26 cellular contexts compared by ENCODE assay signal in the genomic region with DNA sequence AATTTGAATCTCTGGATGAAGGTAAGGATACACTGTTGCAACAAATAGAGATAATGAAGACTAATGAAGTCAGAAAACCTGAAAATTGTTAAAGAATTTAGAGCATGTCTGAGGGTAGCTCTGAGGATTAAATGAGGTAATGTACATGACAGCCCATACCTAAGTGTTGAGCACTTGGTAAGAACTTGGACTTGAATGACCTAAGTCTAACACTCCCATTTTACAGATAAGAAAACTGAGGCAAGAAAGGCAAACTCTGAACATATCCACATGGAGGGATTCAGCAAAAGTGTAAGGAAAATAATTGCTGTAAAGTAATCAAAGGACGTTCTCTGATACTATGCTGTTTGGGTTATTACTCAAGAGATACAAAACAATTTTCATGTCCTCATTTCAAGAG. TPM values are rescaled to one million over a fixed set of nuclear protein-coding genes. Genes with fewer than 3 reads are reported as not detected.
DNase-seq lines count a peak whose midpoint lies in the region; FAIRE-seq and TF ChIP-seq lines count a peak whose summit lies in the region.
"Had no signal": no experiment of that assay in that cellular context is flagged by ENCODE, and none has a peak within 500 bp of the region (broad histone marks: within the 10 kb centered on the region; RNA-seq: fewer than 3 reads in every experiment).

No MANE protein-coding gene starts in this region.

- H3K27me3 Mint-ChIP-seq in chondrocyte (ENCODE audit: low read depth): peaks cover 2% of the 10 kb centered on the region

- TF ChIP-seq CTCF in AG10803 (conservative IDR thresholded peaks at IDR 0.05; ENCODE audit: low read length): no peak
- no peak for TF ChIP-seq CTCF in kidney (IDR thresholded peaks at IDR 0.05; ENCODE audit: borderline replicate concordance, extremely low read depth, insufficient read depth)
- TF ChIP-seq CTCF in sigmoid colon (IDR thresholded peaks at IDR 0.05): no peak
- TF ChIP-seq CTCF in chondrocyte (IDR thresholded peaks at IDR 0.05): no peak
- TF ChIP-seq CTCF in MM.1S (IDR thresholded peaks at IDR 0.05; ENCODE audit: low read length): no peak

- H2AFZ ChIP-seq in MM.1S (ENCODE audit: low read length): no peak overlapping the region

- H3K9ac ChIP-seq in kidney (ENCODE audit: low read length in 2 of 2): no peak overlapping the region
- no peak overlapping the region for H3K9ac ChIP-seq in MM.1S (ENCODE audit: low read length)
- H3K9ac ChIP-seq: BLaER1 treated with 17β-estradiol and CSF1 and Interleukin-3, amounts not matched to agents 10 nM and 100 nM; SK-N-SH had no signal

- H3K9me2 ChIP-seq in MM.1S (replicated peaks; ENCODE audit: insufficient read depth, low read length): no peaks in the 10 kb centered on the region
- H3K9me2 ChIP-seq: SK-N-SH had no signal

- peak; percentile 7 for DNase-seq in AG10803 (ENCODE audit: low read depth)
- peak; percentile 6 for DNase-seq in amniotic epithelial cell (ENCODE audit: low read depth)
- no peak for DNase-seq in kidney
- no peak for DNase-seq in sigmoid colon
- no peak for DNase-seq in chondrocyte (ENCODE audit: low spot score)
- DNase-seq in MM.1S: no peak
- DNase-seq in frontal cortex (ENCODE audit: low spot score in 2 of 2): no peak
- no peak for DNase-seq in cortex of kidney (lab: John Stamatoyannopoulos, UW)
- DNase-seq: activated CD4-positive, alpha-beta T cell treated with anti-CD3 and anti-CD28 coated beads, Interleukin-2, amount 50 U/mL, for 48 hours; activated CD8-positive, alpha-beta memory T cell treated with anti-CD3 and anti-CD28 coated beads, Interleukin-2, amount 50 U/mL, for 4 hours; activated naive CD4-positive, alpha-beta T cell treated with anti-CD3 and anti-CD28 coated beads, Interleukin-2, amount 50 U/mL, for 16 hours; Caco-2; DND-41; endodermal cell; islet precursor cell; NCI-H1436; NCI-H2081 treated with DMSO at 0.1 percent for 48 hours; NCI-H226; NCI-H82; nucleus accumbens; SK-N-SH; stimulated activated CD4-positive, alpha-beta T cell treated with anti-CD3 and anti-CD28 coated beads, Interleukin-2, amount 100 ng/mL, for 48 hours had no signal

- H3K4me1 ChIP-seq in kidney (ENCODE audit: control insufficient read depth in 1 of 2, insufficient read depth in 1 of 2, low read depth in 1 of 2, low read length in 2 of 2): no peaks in the 10 kb centered on the region
- H3K4me1 ChIP-seq in sigmoid colon: peaks cover 0 to 13% (median 6%) of the 10 kb centered on the region in 4 donors
- no peaks in the 10 kb centered on the region for H3K4me1 ChIP-seq in MM.1S (ENCODE audit: low read length)
- H3K4me1 ChIP-seq: Caco-2 had no signal

- WGBS in sigmoid colon, 2 donors: 67 to 85% methylated on average over 1 of the region's 1 CpG

- no peaks in the 10 kb centered on the region for H3F3A ChIP-seq in MM.1S (ENCODE audit: insufficient read depth, low read length)

- H3K4me1 Mint-ChIP-seq in chondrocyte (ENCODE audit: low read depth): peaks cover 11% of the 10 kb centered on the region

- H3K9me3 ChIP-seq in kidney (ENCODE audit: control insufficient read depth in 1 of 2, low read length in 2 of 2) (no peaks in the 10 kb centered on the region), sigmoid colon (no peaks in the 10 kb centered on the region), MM.1S (replicated peaks; ENCODE audit: insufficient read depth, low read length) (no peaks in the 10 kb centered on the region)
- H3K9me3 ChIP-seq: BLaER1 treated with 17β-estradiol and CSF1 and Interleukin-3, amounts not matched to agents 10 nM and 100 nM; Caco-2; SK-N-SH had no signal

- FAIRE-seq in kidney (lab: Jason Lieb, UNC): no peak
- FAIRE-seq in frontal cortex (lab: Jason Lieb, UNC): no peak
- FAIRE-seq: TTC549, urothelium cell line had no signal

- H3K36me3 ChIP-seq in kidney (ENCODE audit: control insufficient read depth in 1 of 2, insufficient read depth in 2 of 2, low read length in 2 of 2) (no peaks in the 10 kb centered on the region), sigmoid colon (no peaks in the 10 kb centered on the region), MM.1S (replicated peaks; ENCODE audit: insufficient read depth, low read length) (no peaks in the 10 kb centered on the region)
- H3K36me3 ChIP-seq: BLaER1 treated with 17β-estradiol and CSF1 and Interleukin-3, amounts not matched to agents 10 nM and 100 nM had no signal

- peaks cover 2% of the 10 kb centered on the region for H3K36me3 Mint-ChIP-seq in chondrocyte (ENCODE audit: low read depth)

- H3K27ac Mint-ChIP-seq in chondrocyte (ENCODE audit: unreplicated experiment): no peak overlapping the region
- H3K27ac Mint-ChIP-seq: endodermal cell; T-helper 1 cell treated with Interleukin-12 subunit alpha and Interleukin-12 subunit beta and Interleukin-4 antibody, amounts not matched to agents 30 μg/mL and 1 μg/mL, for 36 hours had no signal

- no peak overlapping the region for H3K4me3 Mint-ChIP-seq in chondrocyte (ENCODE audit: unreplicated experiment)
- H3K4me3 Mint-ChIP-seq: T-helper 1 cell treated with Interleukin-12 subunit alpha and Interleukin-12 subunit beta and Interleukin-4 antibody, amounts not matched to agents 30 μg/mL and 1 μg/mL, for 36 hours had no signal

- TF ChIP-seq POLR2A in sigmoid colon (IDR thresholded peaks at IDR 0.05): no peak

- no peaks in the 10 kb centered on the region for H4K20me1 ChIP-seq in MM.1S (ENCODE audit: insufficient read depth, low read length)
- H4K20me1 ChIP-seq: BLaER1 treated with 17β-estradiol and CSF1 and Interleukin-3, amounts not matched to agents 10 nM and 100 nM had no signal

- no peak for TF ChIP-seq EP300 in sigmoid colon (IDR thresholded peaks at IDR 0.05)

- H3K4me2 ChIP-seq in MM.1S (ENCODE audit: low read depth, low read length): no peak overlapping the region

- H3K27ac ChIP-seq in kidney (ENCODE audit: low read depth in 2 of 2, low read length in 2 of 2) (no peak overlapping the region), sigmoid colon (peak overlapping the region in 1 of 4 donors; percentile 2), MM.1S (ENCODE audit: low read length) (no peak overlapping the region)
- H3K27ac ChIP-seq: BLaER1 treated with 17β-estradiol and CSF1 and Interleukin-3, amounts not matched to agents 10 nM and 100 nM had no signal

- H3K27me3 ChIP-seq in sigmoid colon: peaks cover 0 to 41% (median 9%) of the 10 kb centered on the region in 3 donors
- no peaks in the 10 kb centered on the region for H3K27me3 ChIP-seq in MM.1S (replicated peaks; ENCODE audit: insufficient read depth, low read length)

- H3K79me2 ChIP-seq in MM.1S (ENCODE audit: low read length): no peaks in the 10 kb centered on the region

- no peak overlapping the region for H3K4me3 ChIP-seq in AG10803 (ENCODE audit: low read length)
- peak overlapping the region; percentile 51 to 60 for H3K4me3 ChIP-seq in kidney (ENCODE audit: low read length in 2 of 2)
- peak overlapping the region in 3 of 4 donors; percentile 39 to 48 (median 45) for H3K4me3 ChIP-seq in sigmoid colon
- H3K4me3 ChIP-seq in MM.1S (ENCODE audit: low read length): no peak overlapping the region

- H3K9me3 Mint-ChIP-seq in chondrocyte (ENCODE audit: low read depth): peaks cover 6% of the 10 kb centered on the region
- H3K9me3 Mint-ChIP-seq: T-helper 1 cell treated with Interleukin-12 subunit alpha and Interleukin-12 subunit beta and Interleukin-4 antibody, amounts not matched to agents 30 μg/mL and 1 μg/mL, for 36 hours had no signal

- intact Hi-C loops in kidney (cut with DNase I) (no loop called here), sigmoid colon (cut with DNase I) (no loop called here)

RNA-seq across cellular contexts. Expression of a gene that starts 29.0 kb away (rescaled TPM):
- total RNA-seq in kidney (71.6 TPM), sigmoid colon (10 to 100 TPM; 15.8 to 31.9 (median 18.7) TPM), chondrocyte (0.21 to 0.37 TPM (median 0.29 TPM) in 3 replicates), frontal cortex (4.5 TPM)
- polyA plus RNA-seq in kidney (ENCODE audit: insufficient read depth, low read depth, low replicate concordance) (13.5 TPM), sigmoid colon (1 to 10 TPM; 1.6 to 7.9 (median 1.8) TPM)

Comparison
In these comparisons a context has a peak if more than half of its experiments do, and no peak if none do; other contexts are left out.
1. DNase-seq: peak in AG10803 (single experiment) and amniotic epithelial cell (single experiment); none in kidney (single experiment), sigmoid colon (single experiment), chondrocyte (single experiment), MM.1S (single experiment), frontal cortex (0 of 2) and cortex of kidney (single experiment).
2. H3K4me3 ChIP-seq: peak in kidney (2 of 2) and sigmoid colon (3 of 4); none in AG10803 (single experiment) and MM.1S (single experiment).